8 cellular contexts compared by ENCODE assay signal in the genomic region with DNA sequence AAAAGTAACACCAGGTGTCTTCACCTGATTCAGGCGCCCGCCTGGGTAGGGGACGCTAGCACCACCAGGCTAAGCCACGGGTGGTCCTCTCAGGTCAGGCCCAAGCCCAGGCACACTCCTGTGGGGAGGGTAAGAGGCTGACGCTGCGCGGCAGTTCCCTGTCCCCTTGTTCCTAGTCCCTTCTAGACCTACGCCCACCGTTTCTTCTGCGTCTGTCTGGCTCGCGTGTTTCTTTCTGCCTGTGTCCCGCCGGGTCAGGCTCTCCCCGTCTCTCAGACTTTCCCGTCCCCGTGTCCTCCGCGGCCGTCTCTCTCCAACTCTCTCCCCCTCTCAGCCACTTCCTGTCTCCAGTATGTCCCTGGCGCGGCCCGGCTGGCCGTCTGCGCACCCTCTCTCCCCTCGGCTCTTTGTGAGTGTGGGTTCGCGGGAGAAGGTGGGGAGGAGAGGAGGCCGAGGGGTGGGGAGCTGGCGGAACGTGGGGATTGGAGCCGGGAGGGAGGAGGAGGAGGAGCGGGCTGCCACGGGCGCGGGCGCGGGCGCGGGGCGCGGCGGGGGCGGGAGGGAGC. TPM values are rescaled to one million over a fixed set of nuclear protein-coding genes. Genes with fewer than 3 reads are reported as not detected.
DNase-seq lines count a peak whose midpoint lies in the region; ATAC-seq, FAIRE-seq and TF ChIP-seq lines count a peak whose summit lies in the region.

No MANE protein-coding gene starts in this region.

- H3K9me3 ChIP-seq in T-helper 17 cell (ENCODE audit: control insufficient read depth, low read length, poor library complexity, severe bottlenecking): no peaks in the 10 kb centered on the region

- peak overlapping the region; percentile 78 for H3K4me3 ChIP-seq in Jurkat, Clone E6-1 (ENCODE audit: low read length)
- H3K4me3 ChIP-seq in choroid plexus epithelial cell (ENCODE audit: low read depth, low read length) (peak overlapping the region; percentile 72), kidney epithelial cell (ENCODE audit: low read depth, low read length) (peak overlapping the region; percentile 47)

- H3K36me3 ChIP-seq in kidney epithelial cell (ENCODE audit: control insufficient read depth, insufficient read depth, low read length): no peaks in the 10 kb centered on the region

- FAIRE-seq in urothelium cell line (lab: Jason Lieb, UNC): no peak

- H3K27ac Mint-ChIP-seq in T-helper 17 cell: peak overlapping the region; percentile 65

- H3K36me3 Mint-ChIP-seq in T-helper 17 cell (ENCODE audit: low read depth): no peaks in the 10 kb centered on the region

- ATAC-seq in GM21447 (IDR thresholded peaks at IDR 0.05; ENCODE audit: unreplicated experiment): peak; percentile 49
- ATAC-seq in T-helper 17 cell: peak; percentile 24

- peaks cover 30% of the 10 kb centered on the region for H3K4me1 Mint-ChIP-seq in T-helper 17 cell

- no peaks in the 10 kb centered on the region for H3K27me3 Mint-ChIP-seq in T-helper 17 cell

- peak overlapping the region; percentile 93 for H3K4me3 Mint-ChIP-seq in T-helper 17 cell

- TF ChIP-seq CTCF in choroid plexus epithelial cell (conservative IDR thresholded peaks at IDR 0.05; ENCODE audit: low read depth, low read length) (no peak), kidney epithelial cell (IDR thresholded peaks at IDR 0.05; ENCODE audit: insufficient read depth, low read length, poor library complexity, severe bottlenecking) (no peak)

- peak; percentile 74 for DNase-seq in COR-L47 (lab: John Stamatoyannopoulos, UW)
- DNase-seq in Jurkat, Clone E6-1 (ENCODE audit: low read depth, low spot score): peak; percentile 32
- DNase-seq in T-helper 17 cell: no peak
- DNase-seq in choroid plexus epithelial cell (ENCODE audit: low read depth): peak; percentile 88
- DNase-seq in kidney epithelial cell (ENCODE audit: low read depth): no peak
- DNase-seq in stimulated activated CD4-positive, alpha-beta T cell treated with anti-CD3 and anti-CD28 coated beads, Interleukin-12 subunit alpha, Interleukin-12 subunit beta, amount 100 ng/mL, for 4 hours: peak; percentile 46
- no peak for DNase-seq in urothelium cell line (ENCODE audit: low spot score)

- H3K27me3 ChIP-seq in kidney epithelial cell (ENCODE audit: control insufficient read depth, insufficient read depth, low read length): no peaks in the 10 kb centered on the region

RNA-seq across cellular contexts. Expression of a gene that starts 3.1 kb away (rescaled TPM):
- 1.9 TPM for polyA plus RNA-seq in Jurkat, Clone E6-1 (2012; ENCODE audit: insufficient read depth, insufficient read length)
- total RNA-seq in T-helper 17 cell (1 to 10 TPM; 1.4 to 3.1 TPM), kidney epithelial cell (3.8 and 10.1 TPM in 2 replicates)

RNA-seq across cellular contexts. Expression of a gene that starts 32.5 kb away (rescaled TPM):
- polyA plus RNA-seq in Jurkat, Clone E6-1 (2012; ENCODE audit: insufficient read depth, insufficient read length): 11.8 TPM
- total RNA-seq in T-helper 17 cell (10 to 100 TPM; 23.1 to 29.6 TPM), kidney epithelial cell (32.0 and 32.3 TPM in 2 replicates)

RNA-seq across cellular contexts. Expression of a gene that starts 40.5 kb away (rescaled TPM):
- 272 TPM for polyA plus RNA-seq in Jurkat, Clone E6-1 (2012; ENCODE audit: insufficient read depth, insufficient read length)
- total RNA-seq in T-helper 17 cell (100 to 1,000 TPM; 635 to 667 TPM), kidney epithelial cell (484 and 526 TPM in 2 replicates)

RNA-seq across cellular contexts. Expression of a gene that starts 50.7 kb away (rescaled TPM):
- polyA plus RNA-seq in Jurkat, Clone E6-1 (2012; ENCODE audit: insufficient read depth, insufficient read length): 17.0 TPM
- total RNA-seq in T-helper 17 cell: under 1 TPM in 1 of 2 donors, not detected in 1; 0.45 TPM
- total RNA-seq in kidney epithelial cell: 21.4 and 33.7 TPM in 2 replicates

RNA-seq across cellular contexts. Expression of a gene that starts 56.5 kb away (rescaled TPM):
- polyA plus RNA-seq in Jurkat, Clone E6-1 (2012; ENCODE audit: insufficient read depth, insufficient read length): 0.57 TPM
- total RNA-seq in T-helper 17 cell (1 to 10 TPM in 1 of 2 donors, under 1 TPM in 1; 0.83 to 2.5 TPM), kidney epithelial cell (0.07 TPM in 1 of 2 replicates, not detected in the other)

Comparison
In these comparisons a context has a peak if more than half of its experiments do, and no peak if none do; other contexts are left out.
1. DNase-seq: peak in COR-L47 (single experiment), Jurkat, Clone E6-1 (single experiment), choroid plexus epithelial cell (single experiment) and stimulated activated CD4-positive, alpha-beta T cell treated with anti-CD3 and anti-CD28 coated beads, Interleukin-12 subunit alpha, Interleukin-12 subunit beta, amount 100 ng/mL, for 4 hours (single experiment); none in T-helper 17 cell (0 of 3), kidney epithelial cell (single experiment) and urothelium cell line (single experiment).
2. Peak in every context shown above with its lines, with median percentiles within 50 percentile points of each other: H3K4me3 ChIP-seq.